ENCODE assay signal across 18 cellular contexts in the genomic region with DNA sequence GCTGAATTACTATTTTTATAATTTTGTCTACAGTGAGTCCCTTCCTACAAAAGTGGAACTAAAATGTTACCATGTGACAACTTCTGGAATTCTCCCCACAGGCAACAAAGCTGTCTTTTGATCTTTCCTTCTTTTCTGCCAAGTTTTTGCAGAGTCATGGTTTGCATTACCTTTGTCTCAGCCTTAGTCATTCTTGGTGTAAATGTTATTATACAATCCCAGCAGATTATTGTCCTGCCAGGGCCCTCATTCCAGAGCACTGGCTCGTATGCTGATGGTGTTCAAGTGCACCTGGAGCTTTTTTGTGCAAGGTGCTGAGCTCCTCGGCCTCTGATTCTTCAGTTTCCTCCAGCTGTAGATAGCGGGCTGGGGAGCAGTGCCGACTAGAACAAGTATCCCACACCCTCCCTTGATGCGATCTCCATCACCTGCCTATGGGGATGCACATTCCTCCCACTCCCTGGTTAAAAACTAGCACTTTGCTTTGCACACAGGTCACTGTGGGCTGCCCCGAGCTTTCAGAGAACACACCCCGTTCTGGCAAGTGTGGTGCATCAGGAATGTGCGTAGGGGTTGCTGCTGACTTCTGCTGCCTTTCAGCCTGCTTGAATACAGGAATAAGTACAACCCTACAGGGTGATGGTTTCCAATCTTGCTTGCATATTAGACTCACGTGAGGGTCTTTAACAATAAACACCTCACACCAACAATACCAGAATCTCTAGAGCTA.
DNase-seq lines count a peak whose midpoint lies in the region; ATAC-seq, FAIRE-seq and TF ChIP-seq lines count a peak whose summit lies in the region.
"Had no signal": no experiment of that assay in that cellular context is flagged by ENCODE, and none has a peak within 500 bp of the region (broad histone marks: within the 10 kb centered on the region; RNA-seq: fewer than 3 reads in every experiment).

No MANE protein-coding gene starts in this region.

- no peak overlapping the region for H2AFZ ChIP-seq in K562 (ENCODE audit: low read depth, low read length)

- 3% methylated on average over 9 of the region's 9 CpGs for WGBS in K562 (ENCODE audit: insufficient coverage, low coverage, missing lambda C conversion rate)

- DNase-seq in DMS53 (lab: John Stamatoyannopoulos, UW): peak; percentile 32
- DNase-seq in DMS53 treated with DMSO at 0.1 percent for 48 hours (lab: John Stamatoyannopoulos, UW; ENCODE audit: unreplicated experiment): no peak
- DNase-seq in K562 (ENCODE audit: extremely low read depth in 1 of 4, low spot score in 3 of 4): no peak
- DNase-seq in islet precursor cell: peak; percentile 58
- no peak for DNase-seq in 8988T
- no peak for DNase-seq in stimulated activated CD4-positive, alpha-beta T cell treated with anti-CD3 and anti-CD28 coated beads, Interleukin-2, amount 100 ng/mL, for 48 hours
- DNase-seq in activated naive CD8-positive, alpha-beta T cell treated with anti-CD3 and anti-CD28 coated beads for 36 hours: no peak
- DNase-seq: colonic mucosa, COR-L47, gastrocnemius medialis, IMR-90, NCI-H146, NCI-H524, nephron progenitor cell had no signal

- no peak for TF ChIP-seq RAD21 in K562 (CRISPR knock-in tag; conservative IDR thresholded peaks at IDR 0.05 in 1 of 2, IDR thresholded peaks at IDR 0.05 in 1 of 2)

- H3K9ac ChIP-seq in K562 (ENCODE audit: insufficient read depth in 1 of 2, low read depth in 2 of 2, low read length in 2 of 2): no peak overlapping the region

- no peaks in the 10 kb centered on the region for H3K79me2 ChIP-seq in K562 (ENCODE audit: control insufficient read depth, insufficient read depth, low read length)

- H3K27me3 Mint-ChIP-seq in activated naive CD8-positive, alpha-beta T cell treated with anti-CD3 and anti-CD28 coated beads for 36 hours: no peaks in the 10 kb centered on the region

- H3K4me2 ChIP-seq in K562 (ENCODE audit: insufficient read depth, low read length): no peak overlapping the region

- no peaks in the 10 kb centered on the region for H3K36me3 ChIP-seq in K562 (ENCODE audit: control insufficient read depth, insufficient read depth, low read length)
- H3K36me3 ChIP-seq: colonic mucosa, gastrocnemius medialis had no signal

- no peak for ATAC-seq in K562
- no peak for ATAC-seq in GM21526 (IDR thresholded peaks at IDR 0.05; ENCODE audit: low FRiP score, unreplicated experiment)
- ATAC-seq: activated naive CD4-positive, alpha-beta T cell treated with anti-CD3 and anti-CD28 coated beads, Interleukin-2, amount 50 U/mL, for 72 hours; gastrocnemius medialis; left lobe of liver had no signal

- H3K27me3 ChIP-seq in K562 (ENCODE audit: control insufficient read depth in 2 of 2, insufficient read depth in 2 of 2, low read length in 2 of 2): no peaks in the 10 kb centered on the region; a peak in 1 of 5 replicates
- H3K27me3 ChIP-seq: colonic mucosa, gastrocnemius medialis had no signal

- CTCF ChIA-PET in K562 (lab: Yijun Ruan, JAX; ENCODE audit: low intra/inter-chr PET ratio): no interaction called here

- no peaks in the 10 kb centered on the region for H3K9me3 ChIP-seq in K562 (replicated peaks; ENCODE audit: control insufficient read depth, insufficient read depth, low read depth, low read length)
- H3K9me3 ChIP-seq: colonic mucosa, gastrocnemius medialis had no signal

- in situ Hi-C loops in K562 (cut with MboI): no loop called here

- TF ChIP-seq CTCF in K562 (IDR thresholded peaks at IDR 0.05 in 2 of 3, conservative IDR thresholded peaks at IDR 0.05 in 1 of 3; ENCODE audit: insufficient read depth in 2 of 3, low read depth in 1 of 3, low read length in 3 of 3): no peak

- no peak for TF ChIP-seq EP300 in K562 (IDR thresholded peaks at IDR 0.05; ENCODE audit: low read length)

- intact Hi-C loops in K562 (cut with micrococcal nuclease): no loop called here

- H3K36me3 Mint-ChIP-seq in activated naive CD8-positive, alpha-beta T cell treated with anti-CD3 and anti-CD28 coated beads for 36 hours: no peaks in the 10 kb centered on the region
- H3K36me3 Mint-ChIP-seq: activated naive CD4-positive, alpha-beta T cell treated with anti-CD3 and anti-CD28 coated beads, Interleukin-2, amount 50 U/mL, for 72 hours had no signal

- H3K4me1 ChIP-seq in K562 (replicated peaks in 1 of 2; ENCODE audit: control insufficient read depth in 2 of 2, insufficient read depth in 2 of 2, low read length in 2 of 2): no peaks in the 10 kb centered on the region
- H3K4me1 ChIP-seq: colonic mucosa, gastrocnemius medialis had no signal

- no TSS peak for BruUV-seq in K562 (replicated peaks; lab: Mats Ljungman, UMichigan)

- no peaks in the 10 kb centered on the region for H3K4me1 Mint-ChIP-seq in activated naive CD8-positive, alpha-beta T cell treated with anti-CD3 and anti-CD28 coated beads for 36 hours

- FAIRE-seq in K562 (lab: Jason Lieb, UNC): no peak

- no peaks in the 10 kb centered on the region for H3K9me3 Mint-ChIP-seq in activated naive CD8-positive, alpha-beta T cell treated with anti-CD3 and anti-CD28 coated beads for 36 hours
- H3K9me3 Mint-ChIP-seq: activated naive CD4-positive, alpha-beta T cell treated with anti-CD3 and anti-CD28 coated beads, Interleukin-2, amount 50 U/mL, for 72 hours had no signal

- no peak overlapping the region for H3K27ac ChIP-seq in K562 (ENCODE audit: extremely low read depth, low read depth, low read length)
- H3K27ac ChIP-seq: 22Rv1, colonic mucosa, gastrocnemius medialis had no signal

- no peak overlapping the region for H3K4me3 Mint-ChIP-seq in activated naive CD8-positive, alpha-beta T cell treated with anti-CD3 and anti-CD28 coated beads for 36 hours
- H3K4me3 Mint-ChIP-seq: nephron progenitor cell had no signal

- POLR2A ChIA-PET in K562 (lab: Yijun Ruan, JAX): interaction anchor here (0.6 to 0.7 kb wide), 2 partner anchors 11 to 25 kb away, joined by 3 to 4 read pairs; no protein-coding TSS in a partner anchor

- no peaks in the 10 kb centered on the region for H4K20me1 ChIP-seq in K562 (replicated peaks; ENCODE audit: control insufficient read depth, insufficient read depth, low read length)

- H3K4me3 ChIP-seq in K562: no peak overlapping the region
- H3K4me3 ChIP-seq: colonic mucosa, gastrocnemius medialis had no signal

- H3K27ac Mint-ChIP-seq in activated naive CD8-positive, alpha-beta T cell treated with anti-CD3 and anti-CD28 coated beads for 36 hours: no peak overlapping the region
- H3K27ac Mint-ChIP-seq: nephron progenitor cell had no signal

- no peak for TF ChIP-seq POLR2A in K562 (conservative IDR thresholded peaks at IDR 0.05)

- no peaks in the 10 kb centered on the region for H3K9me1 ChIP-seq in K562 (ENCODE audit: control insufficient read depth, insufficient read depth, low read length)

TF ChIP-seq in K562, 482 proteins besides CTCF, POLR2A, EP300 and RAD21 (continues in another document):
- TF ChIP-seq, protein P1, sequence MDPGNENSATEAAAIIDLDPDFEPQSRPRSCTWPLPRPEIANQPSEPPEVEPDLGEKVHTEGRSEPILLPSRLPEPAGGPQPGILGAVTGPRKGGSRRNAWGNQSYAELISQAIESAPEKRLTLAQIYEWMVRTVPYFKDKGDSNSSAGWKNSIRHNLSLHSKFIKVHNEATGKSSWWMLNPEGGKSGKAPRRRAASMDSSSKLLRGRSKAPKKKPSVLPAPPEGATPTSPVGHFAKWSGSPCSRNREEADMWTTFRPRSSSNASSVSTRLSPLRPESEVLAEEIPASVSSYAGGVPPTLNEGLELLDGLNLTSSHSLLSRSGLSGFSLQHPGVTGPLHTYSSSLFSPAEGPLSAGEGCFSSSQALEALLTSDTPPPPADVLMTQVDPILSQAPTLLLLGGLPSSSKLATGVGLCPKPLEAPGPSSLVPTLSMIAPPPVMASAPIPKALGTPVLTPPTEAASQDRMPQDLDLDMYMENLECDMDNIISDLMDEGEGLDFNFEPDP (CRISPR knock-in tag; IDR thresholded peaks at IDR 0.05): no peak
- TF ChIP-seq, protein P2, sequence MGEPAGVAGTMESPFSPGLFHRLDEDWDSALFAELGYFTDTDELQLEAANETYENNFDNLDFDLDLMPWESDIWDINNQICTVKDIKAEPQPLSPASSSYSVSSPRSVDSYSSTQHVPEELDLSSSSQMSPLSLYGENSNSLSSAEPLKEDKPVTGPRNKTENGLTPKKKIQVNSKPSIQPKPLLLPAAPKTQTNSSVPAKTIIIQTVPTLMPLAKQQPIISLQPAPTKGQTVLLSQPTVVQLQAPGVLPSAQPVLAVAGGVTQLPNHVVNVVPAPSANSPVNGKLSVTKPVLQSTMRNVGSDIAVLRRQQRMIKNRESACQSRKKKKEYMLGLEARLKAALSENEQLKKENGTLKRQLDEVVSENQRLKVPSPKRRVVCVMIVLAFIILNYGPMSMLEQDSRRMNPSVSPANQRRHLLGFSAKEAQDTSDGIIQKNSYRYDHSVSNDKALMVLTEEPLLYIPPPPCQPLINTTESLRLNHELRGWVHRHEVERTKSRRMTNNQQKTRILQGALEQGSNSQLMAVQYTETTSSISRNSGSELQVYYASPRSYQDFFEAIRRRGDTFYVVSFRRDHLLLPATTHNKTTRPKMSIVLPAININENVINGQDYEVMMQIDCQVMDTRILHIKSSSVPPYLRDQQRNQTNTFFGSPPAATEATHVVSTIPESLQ (CRISPR knock-in tag; IDR thresholded peaks at IDR 0.05): no peak
- TF ChIP-seq PML (IDR thresholded peaks at IDR 0.05; ENCODE audit: low read length) (no peak), TARDBP (IDR thresholded peaks at IDR 0.05) (no peak), RCOR1 (IDR thresholded peaks at IDR 0.05; ENCODE audit: borderline replicate concordance in 1 of 2, low read depth in 2 of 2, low read length in 2 of 2) (no peak), ZNF133 (CRISPR knock-in tag; IDR thresholded peaks at IDR 0.05) (no peak), HDAC2 (IDR thresholded peaks at IDR 0.05) (no peak), NFYB (IDR thresholded peaks at IDR 0.05; ENCODE audit: extremely low read depth, insufficient read length) (no peak), C11orf30 (IDR thresholded peaks at IDR 0.05; ENCODE audit: low read depth) (peak; percentile 77)
- TF ChIP-seq, protein P3, sequence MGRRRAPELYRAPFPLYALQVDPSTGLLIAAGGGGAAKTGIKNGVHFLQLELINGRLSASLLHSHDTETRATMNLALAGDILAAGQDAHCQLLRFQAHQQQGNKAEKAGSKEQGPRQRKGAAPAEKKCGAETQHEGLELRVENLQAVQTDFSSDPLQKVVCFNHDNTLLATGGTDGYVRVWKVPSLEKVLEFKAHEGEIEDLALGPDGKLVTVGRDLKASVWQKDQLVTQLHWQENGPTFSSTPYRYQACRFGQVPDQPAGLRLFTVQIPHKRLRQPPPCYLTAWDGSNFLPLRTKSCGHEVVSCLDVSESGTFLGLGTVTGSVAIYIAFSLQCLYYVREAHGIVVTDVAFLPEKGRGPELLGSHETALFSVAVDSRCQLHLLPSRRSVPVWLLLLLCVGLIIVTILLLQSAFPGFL (CRISPR knock-in tag; IDR thresholded peaks at IDR 0.05): no peak

Comparison
In these comparisons a context has a peak if more than half of its experiments do, and no peak if none do; other contexts are left out.
1. DNase-seq: peak in DMS53 (single experiment) and islet precursor cell (single experiment); none in DMS53 treated with DMSO at 0.1 percent for 48 hours (single experiment), K562 (0 of 4), 8988T (single experiment), stimulated activated CD4-positive, alpha-beta T cell treated with anti-CD3 and anti-CD28 coated beads, Interleukin-2, amount 100 ng/mL, for 48 hours (0 of 2) and activated naive CD8-positive, alpha-beta T cell treated with anti-CD3 and anti-CD28 coated beads for 36 hours (single experiment).